Comparison of ENCODE assay signal across 15 cellular contexts in the genomic region with DNA sequence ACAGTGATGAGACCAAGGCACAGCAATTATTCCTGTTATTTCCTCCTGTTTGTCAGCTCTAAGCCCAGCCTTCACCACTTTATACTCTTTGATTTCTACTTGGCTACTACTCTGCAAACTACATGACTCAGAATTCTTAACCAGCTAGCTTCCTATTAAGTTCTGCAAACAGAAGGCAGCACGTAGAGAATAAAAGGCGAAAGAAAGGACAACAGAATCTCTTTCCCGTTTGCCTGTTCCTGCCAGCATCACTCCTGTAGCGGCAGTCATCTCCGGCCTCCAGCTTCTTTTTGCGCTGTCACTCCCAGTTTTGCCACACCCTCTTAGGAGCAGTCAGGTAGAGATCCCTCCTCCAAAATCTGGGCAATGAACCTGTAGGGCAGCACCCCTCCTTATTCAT. TPM values are rescaled to one million over a fixed set of nuclear protein-coding genes. Genes with fewer than 3 reads are reported as not detected.
DNase-seq lines count a peak whose midpoint lies in the region; ATAC-seq, FAIRE-seq and TF ChIP-seq lines count a peak whose summit lies in the region.
"Had no signal": no experiment of that assay in that cellular context is flagged by ENCODE, and none has a peak within 500 bp of the region (broad histone marks: within the 10 kb centered on the region; RNA-seq: fewer than 3 reads in every experiment).

No MANE protein-coding gene starts in this region.

- H3K4me1 ChIP-seq in BLaER1 treated with 17β-estradiol and CSF1 and Interleukin-3, amounts not matched to agents 10 nM and 100 nM: peaks cover 38 to 60% (median 51%) of the 10 kb centered on the region in 10 experiments
- peaks cover 56% of the 10 kb centered on the region for H3K4me1 ChIP-seq in astrocyte (ENCODE audit: insufficient read depth, low read length)

- no peak overlapping the region for H3K4me3 Mint-ChIP-seq in astrocyte (ENCODE audit: unreplicated experiment)
- H3K4me3 Mint-ChIP-seq: activated CD8-positive, alpha-beta memory T cell treated with anti-CD3 and anti-CD28 coated beads, Interleukin-2, amount 10 ng/mL, durations not matched to agents 7 days and 5 days; activated naive CD8-positive, alpha-beta T cell treated with anti-CD3 and anti-CD28 coated beads, Interleukin-2, amount 10 ng/mL, durations not matched to agents 7 days and 5 days; CD14-positive monocyte; naive B cell had no signal

- no peak overlapping the region for H3K9ac ChIP-seq in BLaER1 treated with 17β-estradiol and CSF1 and Interleukin-3, amounts not matched to agents 10 nM and 100 nM
- peak overlapping the region; percentile 68 for H3K9ac ChIP-seq in astrocyte (ENCODE audit: low read length)

- H3K27me3 Mint-ChIP-seq in astrocyte (ENCODE audit: low read depth, unreplicated experiment): no peaks in the 10 kb centered on the region
- H3K27me3 Mint-ChIP-seq: activated naive CD8-positive, alpha-beta T cell treated with anti-CD3 and anti-CD28 coated beads, Interleukin-2, amount 10 ng/mL, durations not matched to agents 7 days and 5 days had no signal

- H3K4me1 Mint-ChIP-seq in astrocyte (ENCODE audit: low read depth, unreplicated experiment): peaks cover 51% of the 10 kb centered on the region
- H3K4me1 Mint-ChIP-seq: activated CD8-positive, alpha-beta memory T cell treated with anti-CD3 and anti-CD28 coated beads, Interleukin-2, amount 10 ng/mL, durations not matched to agents 7 days and 5 days; activated naive CD8-positive, alpha-beta T cell treated with anti-CD3 and anti-CD28 coated beads, Interleukin-2, amount 10 ng/mL, durations not matched to agents 7 days and 5 days had no signal

- FAIRE-seq in astrocyte (lab: Jason Lieb, UNC): no peak
- peak; percentile 79 for FAIRE-seq in islet of Langerhans (lab: Jason Lieb, UNC)
- FAIRE-seq in urothelium cell line (lab: Jason Lieb, UNC): no peak
- FAIRE-seq: GM12878 had no signal

- no peaks in the 10 kb centered on the region for H3K9me3 Mint-ChIP-seq in astrocyte (ENCODE audit: unreplicated experiment)
- H3K9me3 Mint-ChIP-seq: activated naive CD8-positive, alpha-beta T cell treated with anti-CD3 and anti-CD28 coated beads, Interleukin-2, amount 10 ng/mL, durations not matched to agents 7 days and 5 days had no signal

- H3K27ac Mint-ChIP-seq in astrocyte (ENCODE audit: unreplicated experiment): peak overlapping the region; percentile 80
- H3K27ac Mint-ChIP-seq: activated CD8-positive, alpha-beta memory T cell treated with anti-CD3 and anti-CD28 coated beads, Interleukin-2, amount 10 ng/mL, durations not matched to agents 7 days and 5 days; activated naive CD8-positive, alpha-beta T cell treated with anti-CD3 and anti-CD28 coated beads, Interleukin-2, amount 10 ng/mL, durations not matched to agents 7 days and 5 days had no signal

- no peak overlapping the region for H3K27ac ChIP-seq in BLaER1 treated with 17β-estradiol and CSF1 and Interleukin-3, amounts not matched to agents 10 nM and 100 nM
- H3K27ac ChIP-seq in astrocyte (ENCODE audit: low read depth, low read length): peak overlapping the region; percentile 70

- H2AFZ ChIP-seq in astrocyte (ENCODE audit: low read depth, low read length): no peak overlapping the region

- no peak overlapping the region for H3K4me3 ChIP-seq in BLaER1 treated with 17β-estradiol and CSF1 and Interleukin-3, amounts not matched to agents 10 nM and 100 nM
- H3K4me3 ChIP-seq in astrocyte (ENCODE audit: insufficient read depth, low read depth, low read length): peak overlapping the region; percentile 16
- H3K4me3 ChIP-seq: GM12878 had no signal

- no peaks in the 10 kb centered on the region for H3K36me3 Mint-ChIP-seq in astrocyte (ENCODE audit: low read depth, unreplicated experiment)
- H3K36me3 Mint-ChIP-seq: activated CD8-positive, alpha-beta memory T cell treated with anti-CD3 and anti-CD28 coated beads, Interleukin-2, amount 10 ng/mL, durations not matched to agents 7 days and 5 days; activated naive CD8-positive, alpha-beta T cell treated with anti-CD3 and anti-CD28 coated beads, Interleukin-2, amount 10 ng/mL, durations not matched to agents 7 days and 5 days; CD14-positive monocyte had no signal

- 0 out of 22 replicates have a peak, but pooled peaks cover 0 to 5% (median 0%) of the 10 kb centered on the region in 11 experiments for H3K9me3 ChIP-seq in BLaER1 treated with 17β-estradiol and CSF1 and Interleukin-3, amounts not matched to agents 10 nM and 100 nM (replicated peaks in 1 of 11)
- H3K9me3 ChIP-seq in astrocyte (ENCODE audit: insufficient read depth, low read depth, low read length): no peaks in the 10 kb centered on the region

- no peak for ATAC-seq in GM21447 (IDR thresholded peaks at IDR 0.05; ENCODE audit: unreplicated experiment)
- no peak for ATAC-seq in GM21786 (IDR thresholded peaks at IDR 0.05; ENCODE audit: unreplicated experiment)
- ATAC-seq: activated CD8-positive, alpha-beta memory T cell treated with anti-CD3 and anti-CD28 coated beads, Interleukin-2, amount 10 ng/mL, durations not matched to agents 7 days and 5 days had no signal

- no peaks in the 10 kb centered on the region for H4K20me1 ChIP-seq in BLaER1 treated with 17β-estradiol and CSF1 and Interleukin-3, amounts not matched to agents 10 nM and 100 nM
- peaks cover 16% of the 10 kb centered on the region for H4K20me1 ChIP-seq in astrocyte (ENCODE audit: insufficient read depth, low read length)

- TF ChIP-seq CTCF in astrocyte (IDR thresholded peaks at IDR 0.05; ENCODE audit: insufficient read depth, low read depth, low read length): no peak

- no peaks in the 10 kb centered on the region for H3K36me3 ChIP-seq in BLaER1 treated with 17β-estradiol and CSF1 and Interleukin-3, amounts not matched to agents 10 nM and 100 nM
- H3K36me3 ChIP-seq in astrocyte (ENCODE audit: insufficient read depth, low read length): no peaks in the 10 kb centered on the region

- peak; percentile 52 for DNase-seq in HT1080 (ENCODE audit: low read depth)
- peak; percentile 82 for DNase-seq in astrocyte (ENCODE audit: low read depth)
- no peak for DNase-seq in urothelium cell line (ENCODE audit: low spot score)
- DNase-seq in middle frontal gyrus (ENCODE audit: extremely low spot score, low spot score): no peak
- DNase-seq: activated CD8-positive, alpha-beta memory T cell treated with anti-CD3 and anti-CD28 coated beads, Interleukin-2, amount 10 ng/mL, durations not matched to agents 7 days and 5 days; activated naive CD8-positive, alpha-beta T cell treated with anti-CD3 and anti-CD28 coated beads, Interleukin-2, amount 10 ng/mL, durations not matched to agents 7 days and 5 days; naive B cell; stimulated activated CD4-positive, alpha-beta T cell treated with anti-CD3 and anti-CD28 coated beads, Interleukin-12 subunit alpha, Interleukin-12 subunit beta, amount 100 ng/mL, for 4 hours; stimulated activated CD8-positive, alpha-beta memory T cell treated with anti-CD3 and anti-CD28 coated beads, Interleukin-4, amount 100 ng/mL, for 48 hours had no signal

- peaks cover 0 to 24% (median 0%) of the 10 kb centered on the region in 11 experiments; a peak in 10 of 22 replicates for H3K27me3 ChIP-seq in BLaER1 treated with 17β-estradiol and CSF1 and Interleukin-3, amounts not matched to agents 10 nM and 100 nM
- no peaks in the 10 kb centered on the region for H3K27me3 ChIP-seq in astrocyte (ENCODE audit: insufficient read depth, low read length)

- peaks cover 80% of the 10 kb centered on the region for H3K79me2 ChIP-seq in astrocyte (ENCODE audit: insufficient read depth, low read length)

- H3K4me2 ChIP-seq in BLaER1 treated with 17β-estradiol and CSF1 and Interleukin-3, amounts not matched to agents 10 nM and 100 nM: peak overlapping the region; percentile 50 to 78 (median 66)
- peak overlapping the region; percentile 74 for H3K4me2 ChIP-seq in astrocyte (ENCODE audit: low read length)

RNA-seq across cellular contexts. Expression of a gene that starts 29.9 kb away (rescaled TPM):
- 50.1 and 54.4 TPM in 2 replicates for total RNA-seq in HT1080 (2014; rRNA removed; shearing (Covaris generic))
- polyA plus RNA-seq in HT1080 (2015; cell fraction: cytosol; rRNA removed): 44.5 and 50.0 TPM in 2 replicates
- polyA plus RNA-seq in HT1080 (2015; cell fraction: nucleus; rRNA removed): 80.1 and 87.6 TPM in 2 replicates
- 197 and 198 TPM in 2 replicates for total RNA-seq in astrocyte
- total RNA-seq: activated naive CD8-positive, alpha-beta T cell treated with anti-CD3 and anti-CD28 coated beads, Interleukin-2, amount 10 ng/mL, durations not matched to agents 7 days and 5 days had no signal
- polyA plus RNA-seq: CD14-positive monocyte had no signal

Comparison
In these comparisons a context has a peak if more than half of its experiments do, and no peak if none do; other contexts are left out.
1. DNase-seq: peak in HT1080 (single experiment) and astrocyte (single experiment); none in urothelium cell line (single experiment) and middle frontal gyrus (single experiment).